In genomic region chr15:60936186-60936585, GRCh38 we compare ENCODE assay signal across 22 cellular contexts.
"Had no signal": no experiment of that assay in that cellular context is flagged by ENCODE, and none has a peak within 500 bp of the region (broad histone marks: within the 10 kb centered on the region; RNA-seq: fewer than 3 reads in every experiment).

No MANE protein-coding gene starts in this region.

- H3K4me1 ChIP-seq: neural progenitor cell, parathyroid adenoma, prostate gland, upper lobe of left lung, uterus had no signal

- H3K36me3 Mint-ChIP-seq: natural killer cell treated with Interleukin-12 subunit alpha and Interleukin-12 subunit beta and Interleukin-15 and Interleukin-18, amount 100 ng/mL, for 72 hours; neural progenitor cell; stimulated activated naive B cell treated with anti-CD40 and anti-IgM and Interleukin-4, amounts not matched to agents 10 μg/mL and 1 μg/mL and 100 μg/mL, for 72 hours had no signal

- H3K9me3 Mint-ChIP-seq: natural killer cell treated with Interleukin-12 subunit alpha and Interleukin-12 subunit beta and Interleukin-15 and Interleukin-18, amount 100 ng/mL, for 72 hours; neural progenitor cell; stimulated activated naive B cell treated with anti-CD40 and anti-IgM and Interleukin-4, amounts not matched to agents 10 μg/mL and 1 μg/mL and 100 μg/mL, for 72 hours; stimulated activated naive CD8-positive, alpha-beta T cell treated with anti-CD3 and anti-CD28 coated beads, Interleukin-15, amount 100 ng/mL, for 72 hours had no signal

- H3K36me3 ChIP-seq: left ventricle myocardium inferior, neural progenitor cell, prostate gland, right lobe of liver, upper lobe of left lung, uterus had no signal

- H3K4me3 Mint-ChIP-seq: natural killer cell treated with Interleukin-12 subunit alpha and Interleukin-12 subunit beta and Interleukin-15 and Interleukin-18, amount 100 ng/mL, for 72 hours; neural progenitor cell; stimulated activated naive B cell treated with anti-CD40 and anti-IgM and Interleukin-4, amounts not matched to agents 10 μg/mL and 1 μg/mL and 100 μg/mL, for 72 hours; stimulated activated naive CD8-positive, alpha-beta T cell treated with anti-CD3 and anti-CD28 coated beads, Interleukin-15, amount 100 ng/mL, for 72 hours had no signal

- H3K27ac Mint-ChIP-seq: natural killer cell treated with Interleukin-12 subunit alpha and Interleukin-12 subunit beta and Interleukin-15 and Interleukin-18, amount 100 ng/mL, for 72 hours; neural progenitor cell; stimulated activated naive B cell treated with anti-CD40 and anti-IgM and Interleukin-4, amounts not matched to agents 10 μg/mL and 1 μg/mL and 100 μg/mL, for 72 hours; stimulated activated naive CD8-positive, alpha-beta T cell treated with anti-CD3 and anti-CD28 coated beads, Interleukin-15, amount 100 ng/mL, for 72 hours had no signal

- H3K27me3 ChIP-seq: right lobe of liver, upper lobe of left lung, uterus had no signal

- DNase-seq: effector CD4-positive, alpha-beta T cell; glutamatergic neuron; kidney; left cardiac atrium; left ventricle myocardium inferior; mesenchymal stem cell; midbrain; nucleus accumbens; retina; right lobe of liver; stimulated activated CD4-positive, alpha-beta T cell treated with anti-CD3 and anti-CD28 coated beads, Interleukin-4, amount 100 ng/mL, for 4 hours; stimulated activated naive B cell treated with anti-CD40 and anti-IgM and Interleukin-4, amounts not matched to agents 10 μg/mL and 1 μg/mL and 100 μg/mL, for 72 hours; stimulated activated naive CD8-positive, alpha-beta T cell treated with anti-CD3 and anti-CD28 coated beads, Interleukin-15, amount 100 ng/mL, for 72 hours; substantia nigra; upper lobe of left lung; uterus had no signal

- H3K4me1 Mint-ChIP-seq: stimulated activated naive B cell treated with anti-CD40 and anti-IgM and Interleukin-4, amounts not matched to agents 10 μg/mL and 1 μg/mL and 100 μg/mL, for 72 hours had no signal

- H3K9me3 ChIP-seq: left ventricle myocardium inferior, prostate gland, right lobe of liver, upper lobe of left lung, uterus had no signal

- H3K27ac ChIP-seq: left ventricle myocardium inferior, neural progenitor cell, parathyroid adenoma, prostate gland, right lobe of liver, upper lobe of left lung, uterus had no signal

- H3K4me3 ChIP-seq: coronary artery, left ventricle myocardium inferior, lung, neural progenitor cell, prostate gland, right lobe of liver, upper lobe of left lung, uterus had no signal
